In genomic region chr6:119728935-119729334, GRCh38 we compare ENCODE assay signal across 17 cellular contexts.
A peak's percentile ranks its signal among the peaks of the same experiment; 100 is the strongest.
DNase-seq lines count a peak whose midpoint lies in the region; ATAC-seq and TF ChIP-seq lines count a peak whose summit lies in the region.
"Had no signal": no experiment of that assay in that cellular context is flagged by ENCODE, and none has a peak within 500 bp of the region (broad histone marks: within the 10 kb centered on the region; RNA-seq: fewer than 3 reads in every experiment).

No MANE protein-coding gene starts in this region.

- H3K36me3 ChIP-seq in CD8-positive, alpha-beta T cell (ENCODE audit: insufficient read depth, low read length) = no peaks in the 10 kb centered on the region

- CTCF ChIA-PET in CD8-positive, alpha-beta T cell (lab: Charles Lee) = no interaction called here
- CTCF ChIA-PET in activated CD4-positive, alpha-beta T cell treated with anti-CD3 and anti-CD28 coated beads, Interleukin-2, amount 10 ng/mL, durations not matched to agents 7 days and 5 days (lab: Charles Lee) = no interaction called here

- no peaks in the 10 kb centered on the region for H3K4me1 ChIP-seq in CD8-positive, alpha-beta T cell (ENCODE audit: insufficient read depth, low read length)

- POLR2A ChIA-PET in CD8-positive, alpha-beta T cell (lab: Charles Lee) = no interaction called here
- POLR2A ChIA-PET in activated CD4-positive, alpha-beta T cell treated with anti-CD3 and anti-CD28 coated beads, Interleukin-2, amount 10 ng/mL, durations not matched to agents 7 days and 5 days (lab: Charles Lee) = no interaction called here

- H3K9me3 ChIP-seq in CD8-positive, alpha-beta T cell (ENCODE audit: low read length) = no peaks in the 10 kb centered on the region

- H3K9me3 Mint-ChIP-seq in CD8-positive, alpha-beta T cell = no peaks in the 10 kb centered on the region
- H3K9me3 Mint-ChIP-seq in activated CD4-positive, alpha-beta T cell treated with anti-CD3 and anti-CD28 coated beads, Interleukin-2, amount 10 ng/mL, durations not matched to agents 7 days and 5 days = no peaks in the 10 kb centered on the region
- H3K9me3 Mint-ChIP-seq: activated naive CD8-positive, alpha-beta T cell treated with anti-CD3 and anti-CD28 coated beads, Interleukin-2, amount 50 U/mL, for 24 hours; stimulated activated naive CD8-positive, alpha-beta T cell treated with anti-CD3 and anti-CD28 coated beads, Interleukin-15, amount 100 ng/mL, for 72 hours; T-cell had no signal

- no peak for TF ChIP-seq CTCF in CD8-positive, alpha-beta T cell (IDR thresholded peaks at IDR 0.05)

- intact Hi-C loops in CD8-positive, alpha-beta T cell (cut with DNase I, micrococcal nuclease) = no loop called here

- no peak overlapping the region for H3K4me3 Mint-ChIP-seq in CD8-positive, alpha-beta T cell
- H3K4me3 Mint-ChIP-seq in activated CD4-positive, alpha-beta T cell treated with anti-CD3 and anti-CD28 coated beads, Interleukin-2, amount 10 ng/mL, durations not matched to agents 7 days and 5 days = no peak overlapping the region
- H3K4me3 Mint-ChIP-seq: activated naive CD8-positive, alpha-beta T cell treated with anti-CD3 and anti-CD28 coated beads, Interleukin-2, amount 50 U/mL, for 24 hours; stimulated activated naive CD8-positive, alpha-beta T cell treated with anti-CD3 and anti-CD28 coated beads, Interleukin-15, amount 100 ng/mL, for 72 hours; T-cell had no signal

- H3K27me3 ChIP-seq in CD8-positive, alpha-beta T cell (ENCODE audit: insufficient read depth, low read length) = no peaks in the 10 kb centered on the region

- no peaks in the 10 kb centered on the region for H3K36me3 Mint-ChIP-seq in CD8-positive, alpha-beta T cell
- H3K36me3 Mint-ChIP-seq in activated CD4-positive, alpha-beta T cell treated with anti-CD3 and anti-CD28 coated beads, Interleukin-2, amount 10 ng/mL, durations not matched to agents 7 days and 5 days (ENCODE audit: low read depth) = no peaks in the 10 kb centered on the region
- H3K36me3 Mint-ChIP-seq: T-cell had no signal

- no peak overlapping the region for H3K27ac ChIP-seq in CD8-positive, alpha-beta T cell (ENCODE audit: low read depth, low read length)

- H3K4me3 ChIP-seq in CD8-positive, alpha-beta T cell (ENCODE audit: low read depth, low read length) = no peak overlapping the region

- H3K27ac Mint-ChIP-seq in CD8-positive, alpha-beta T cell = no peak overlapping the region
- no peak overlapping the region for H3K27ac Mint-ChIP-seq in activated CD4-positive, alpha-beta T cell treated with anti-CD3 and anti-CD28 coated beads, Interleukin-2, amount 10 ng/mL, durations not matched to agents 7 days and 5 days
- H3K27ac Mint-ChIP-seq: activated naive CD8-positive, alpha-beta T cell treated with anti-CD3 and anti-CD28 coated beads, Interleukin-2, amount 50 U/mL, for 24 hours; stimulated activated naive CD8-positive, alpha-beta T cell treated with anti-CD3 and anti-CD28 coated beads, Interleukin-15, amount 100 ng/mL, for 72 hours; T-cell had no signal

- peak; percentile 63 for ATAC-seq in GM18508 (IDR thresholded peaks at IDR 0.05; ENCODE audit: insufficient read depth, unreplicated experiment)
- ATAC-seq in GM21360 (IDR thresholded peaks at IDR 0.05; ENCODE audit: unreplicated experiment) = peak; percentile 74
- ATAC-seq in HG02884 (IDR thresholded peaks at IDR 0.05; ENCODE audit: unreplicated experiment) = peak; percentile 83
- peak; percentile 79 for ATAC-seq in HG03520 (IDR thresholded peaks at IDR 0.05; ENCODE audit: unreplicated experiment)
- no peak for ATAC-seq in CD8-positive, alpha-beta T cell
- ATAC-seq: activated naive CD8-positive, alpha-beta T cell treated with anti-CD3 and anti-CD28 coated beads, Interleukin-2, amount 50 U/mL, for 24 hours; stimulated activated naive CD8-positive, alpha-beta T cell treated with anti-CD3 and anti-CD28 coated beads, Interleukin-15, amount 100 ng/mL, for 72 hours; T-cell had no signal

- H3K27me3 Mint-ChIP-seq in CD8-positive, alpha-beta T cell (ENCODE audit: low read depth) = peaks cover 3% of the 10 kb centered on the region
- peaks cover 9% of the 10 kb centered on the region for H3K27me3 Mint-ChIP-seq in activated CD4-positive, alpha-beta T cell treated with anti-CD3 and anti-CD28 coated beads, Interleukin-2, amount 10 ng/mL, durations not matched to agents 7 days and 5 days
- H3K27me3 Mint-ChIP-seq: T-cell had no signal

- no peak for DNase-seq in CD8-positive, alpha-beta T cell
- DNase-seq in NOMO-1 (lab: John Stamatoyannopoulos, UW; ENCODE audit: unreplicated experiment in 2 of 2) (no peak), GM19238 (ENCODE audit: insufficient read length, low spot score) (no peak)
- DNase-seq in activated CD4-positive, alpha-beta T cell treated with anti-CD3 and anti-CD28 coated beads, Interleukin-2, amount 10 ng/mL, durations not matched to agents 7 days and 5 days = no peak
- DNase-seq: activated naive CD8-positive, alpha-beta T cell treated with anti-CD3 and anti-CD28 coated beads, Interleukin-2, amount 50 U/mL, for 24 hours; activated T-cell treated with anti-CD3 and anti-CD28 coated beads, Interleukin-2, amount 50 U/mL, for 1 hour; effector CD8-positive, alpha-beta T cell; GDM1; NCI-H187; NCI-H524; RPMI8226; stimulated activated naive CD8-positive, alpha-beta T cell treated with anti-CD3 and anti-CD28 coated beads, Interleukin-15, amount 100 ng/mL, for 72 hours; T-cell had no signal

- no peaks in the 10 kb centered on the region for H3K4me1 Mint-ChIP-seq in CD8-positive, alpha-beta T cell (ENCODE audit: low read depth)
- peaks cover 3% of the 10 kb centered on the region for H3K4me1 Mint-ChIP-seq in activated CD4-positive, alpha-beta T cell treated with anti-CD3 and anti-CD28 coated beads, Interleukin-2, amount 10 ng/mL, durations not matched to agents 7 days and 5 days
- H3K4me1 Mint-ChIP-seq: activated naive CD8-positive, alpha-beta T cell treated with anti-CD3 and anti-CD28 coated beads, Interleukin-2, amount 50 U/mL, for 24 hours; stimulated activated naive CD8-positive, alpha-beta T cell treated with anti-CD3 and anti-CD28 coated beads, Interleukin-15, amount 100 ng/mL, for 72 hours; T-cell had no signal
